8 cellular contexts compared by ENCODE assay signal in the genomic region with DNA sequence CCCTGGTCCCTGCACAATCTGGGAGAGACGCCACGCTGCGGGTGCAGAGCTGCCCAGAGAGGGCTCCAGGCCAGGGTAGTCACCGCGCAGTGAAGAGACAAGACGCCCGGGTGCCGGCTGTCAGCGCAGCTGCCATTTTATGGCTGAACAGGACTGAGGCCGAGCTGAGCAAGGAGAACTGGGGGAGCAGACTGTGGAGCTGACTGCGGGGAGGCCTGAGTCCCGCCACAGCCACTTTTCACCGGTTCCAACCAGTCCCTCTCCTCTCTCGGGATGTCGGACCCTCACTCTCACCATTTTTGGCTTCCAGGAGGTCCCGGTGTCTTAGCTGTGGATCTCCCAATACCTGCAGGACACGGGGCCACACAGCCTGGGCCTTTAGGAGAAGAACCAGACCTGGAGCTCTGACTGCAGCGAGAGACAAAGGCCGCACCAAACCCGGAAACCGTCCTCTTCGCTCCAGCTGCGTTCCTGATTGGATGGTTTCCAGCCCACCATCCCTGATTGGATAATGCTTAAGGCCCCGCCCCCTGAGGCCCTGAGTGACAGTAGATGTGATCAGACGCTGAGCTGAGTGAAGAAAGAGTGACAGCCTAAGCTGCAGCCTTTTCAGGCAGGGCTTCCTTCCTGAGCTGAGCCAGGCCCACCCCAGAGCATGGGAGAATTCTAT. TPM values are rescaled to one million over a fixed set of nuclear protein-coding genes. Genes with fewer than 3 reads are reported as not detected.
DNase-seq lines count a peak whose midpoint lies in the region; ATAC-seq lines count a peak whose summit lies in the region.

TSS of gene ZNF626 (minus strand) at position 422 of the 670 bp plus-strand sequence. CDS start at position 297, 125 bp downstream.

- peaks cover 27% of the 10 kb centered on the region for H3K9me3 ChIP-seq in mesodermal cell (ENCODE audit: control insufficient read depth, low read length)

- peaks cover 41% of the 10 kb centered on the region for H3K36me3 ChIP-seq in mesodermal cell (ENCODE audit: control insufficient read depth, insufficient read depth, low read length)

- H3K4me1 ChIP-seq in mesodermal cell (ENCODE audit: control insufficient read depth, insufficient read depth, low read length, poor library complexity, severe bottlenecking), result no peaks in the 10 kb centered on the region

- peak within 1 kb of the TSS; percentile 96 for H3K27ac ChIP-seq in mesodermal cell (ENCODE audit: low read depth, low read length, severe bottlenecking)

- 8 to 16% methylated on average over 22 to 24 of the region's 25 CpGs for WGBS in mesodermal cell (ENCODE audit: insufficient coverage in 2 of 2), 2 experiments

- ATAC-seq in HG02642 (IDR thresholded peaks at IDR 0.05; ENCODE audit: poor library complexity, unreplicated experiment), result peak; percentile 98

- peak; percentile 99 for DNase-seq in G401 (ENCODE audit: low spot score)
- DNase-seq in NCI-H510A treated with DMSO at 0.1 percent for 48 hours (lab: John Stamatoyannopoulos, UW), result peak; percentile 84
- peak; percentile 89 for DNase-seq in activated T-cell treated with anti-CD3 and anti-CD28 coated beads for 24 hours (ENCODE audit: low read depth)
- peak; percentile 87 for DNase-seq in epidermal melanocyte (ENCODE audit: insufficient read length, low spot score)
- peak; percentile 84 for DNase-seq in stimulated activated CD8-positive, alpha-beta memory T cell treated with anti-CD3 and anti-CD28 coated beads, Interleukin-12 subunit alpha, Interleukin-12 subunit beta, amount 100 ng/mL, for 1 hour (ENCODE audit: low read depth)
- DNase-seq in NCI-H1694 treated with DMSO at 0.1 percent for 48 hours (lab: John Stamatoyannopoulos, UW), result no peak

- in situ Hi-C loops in G401 (cut with HindIII; ENCODE audit: low sequenced_read_pairs), result no loop called here

- H3K4me3 ChIP-seq in mesodermal cell (ENCODE audit: extremely low read depth, insufficient read depth, low read length, poor library complexity, severe bottlenecking), result peak within 1 kb of the TSS; percentile 68

RNA-seq across cellular contexts. Expression of gene ZNF626, which starts in this region (rescaled TPM):
- total RNA-seq in G401 (2014; rRNA removed; shearing (Covaris generic)), result 1.2 and 2.5 TPM in 2 replicates
- 11.2 TPM for polyA plus RNA-seq in mesodermal cell (2013, experiment 1 of 2)
- polyA plus RNA-seq in mesodermal cell (2013, experiment 2 of 2), result 10.5 TPM
